In genomic region chr1:109314805-109315204, GRCh38 we compare ENCODE assay signal across 18 cellular contexts. TPM values are rescaled to one million over a fixed set of nuclear protein-coding genes. Genes with fewer than 3 reads are reported as not detected.
"Had no signal": no experiment of that assay in that cellular context is flagged by ENCODE, and none has a peak within 500 bp of the region (broad histone marks: within the 10 kb centered on the region; RNA-seq: fewer than 3 reads in every experiment).

No MANE protein-coding gene starts in this region.

- H3K4me3 ChIP-seq: prostate gland, right lobe of liver, thyroid gland had no signal

- ATAC-seq: left lobe of liver; right lobe of liver; stimulated activated naive CD8-positive, alpha-beta T cell treated with anti-CD3 and anti-CD28 coated beads, Interleukin-15, amount 100 ng/mL, for 72 hours had no signal

- H3K4me1 Mint-ChIP-seq: memory B cell; stimulated activated naive CD8-positive, alpha-beta T cell treated with anti-CD3 and anti-CD28 coated beads, Interleukin-15, amount 100 ng/mL, for 72 hours had no signal

- H3K4me3 Mint-ChIP-seq: activated T-helper 1 cell treated with anti-CD3 and anti-CD28 coated beads, Interleukin-12 subunit alpha, Interleukin-12 subunit beta, Interleukin-2, Interleukin-4 antibody, amounts not matched to agents 30 ng/mL and 10 ng/mL and 1 ng/mL, durations not matched to agents 14 hours and 24 hours and 36 hours; endodermal cell; memory B cell; nephron; stimulated activated naive CD8-positive, alpha-beta T cell treated with anti-CD3 and anti-CD28 coated beads, Interleukin-15, amount 100 ng/mL, for 72 hours had no signal

- H3K27ac Mint-ChIP-seq: activated T-helper 1 cell treated with anti-CD3 and anti-CD28 coated beads, Interleukin-12 subunit alpha, Interleukin-12 subunit beta, Interleukin-2, Interleukin-4 antibody, amounts not matched to agents 30 ng/mL and 10 ng/mL and 1 ng/mL, durations not matched to agents 14 hours and 24 hours and 36 hours; endodermal cell; memory B cell; nephron; stimulated activated naive CD8-positive, alpha-beta T cell treated with anti-CD3 and anti-CD28 coated beads, Interleukin-15, amount 100 ng/mL, for 72 hours had no signal

- H3K9me3 ChIP-seq: prostate gland, right lobe of liver, thyroid gland had no signal

- H3K36me3 ChIP-seq: prostate gland, right lobe of liver had no signal

- H3K36me3 Mint-ChIP-seq: memory B cell had no signal

- H3K27ac ChIP-seq: brain microvascular endothelial cell, prostate gland, right lobe of liver, thyroid gland had no signal

- H3K4me1 ChIP-seq: prostate gland, thyroid gland had no signal

- H3K27me3 ChIP-seq: brain microvascular endothelial cell, right lobe of liver, thyroid gland had no signal

- H3K27me3 Mint-ChIP-seq: stimulated activated naive CD8-positive, alpha-beta T cell treated with anti-CD3 and anti-CD28 coated beads, Interleukin-15, amount 100 ng/mL, for 72 hours had no signal

- H3K9me3 Mint-ChIP-seq: activated T-helper 1 cell treated with anti-CD3 and anti-CD28 coated beads, Interleukin-12 subunit alpha, Interleukin-12 subunit beta, Interleukin-2, Interleukin-4 antibody, amounts not matched to agents 30 ng/mL and 10 ng/mL and 1 ng/mL, durations not matched to agents 14 hours and 24 hours and 36 hours; endodermal cell; memory B cell; nephron; stimulated activated naive CD8-positive, alpha-beta T cell treated with anti-CD3 and anti-CD28 coated beads, Interleukin-15, amount 100 ng/mL, for 72 hours had no signal

- DNase-seq: activated CD4-positive, alpha-beta T cell treated with anti-CD3 and anti-CD28 coated beads for 4 hours; activated naive CD4-positive, alpha-beta T cell; brain microvascular endothelial cell; dermis blood vessel endothelial cell; erythroblast; foreskin melanocyte; occipital lobe; right lobe of liver; stimulated activated CD4-positive, alpha-beta T cell treated with anti-CD3 and anti-CD28 coated beads, Interleukin-4, amount 100 ng/mL, for 1 hour; stimulated activated naive CD8-positive, alpha-beta T cell treated with anti-CD3 and anti-CD28 coated beads, Interleukin-15, amount 100 ng/mL, for 72 hours; SW 1271; thyroid gland had no signal

RNA-seq across cellular contexts. Expression of gene MYBPHL, which starts 8.0 kb away (rescaled TPM):
- total RNA-seq: activated T-helper 1 cell treated with anti-CD3 and anti-CD28 coated beads, Interleukin-12 subunit alpha, Interleukin-12 subunit beta, Interleukin-2, Interleukin-4 antibody, amounts not matched to agents 30 ng/mL and 10 ng/mL and 1 ng/mL, durations not matched to agents 14 hours and 24 hours and 36 hours; dermis blood vessel endothelial cell; endodermal cell; left lobe of liver; occipital lobe; prostate gland; right lobe of liver; thyroid gland had no signal
